In genomic region chr2:112794131-112794733, GRCh38 we compare ENCODE assay signal across 8 cellular contexts. TPM values are rescaled to one million over a fixed set of nuclear protein-coding genes. Genes with fewer than 3 reads are reported as not detected.
DNase-seq lines count a peak whose midpoint lies in the region; ATAC-seq, FAIRE-seq and TF ChIP-seq lines count a peak whose summit lies in the region.

No MANE protein-coding gene starts in this region.

- peak; percentile 41 for DNase-seq in stimulated activated CD4-positive, alpha-beta T cell treated with anti-CD3 and anti-CD28 coated beads, Interleukin-15, amount 100 ng/mL, for 24 hours
- no peak for DNase-seq in stimulated activated CD4-positive, alpha-beta T cell treated with anti-CD3 and anti-CD28 coated beads, Interleukin-12 subunit alpha, Interleukin-12 subunit beta, amount 100 ng/mL, for 4 hours
- DNase-seq in HL-60 (ENCODE audit: low read depth in 1 of 2, low spot score in 1 of 2), result peak; percentile 96 to 98
- DNase-seq in activated CD8-positive, alpha-beta T cell treated with anti-CD3 and anti-CD28 coated beads for 36 hours, result peak; percentile 60
- DNase-seq in keratinocyte (ENCODE audit: low read depth, low spot score), result peak; percentile 98
- DNase-seq in NCI-H82 (lab: John Stamatoyannopoulos, UW), result no peak
- no peak for DNase-seq in activated gamma-delta T cell treated with Interleukin-2 at 50 U/mL for 16 hours
- DNase-seq in kidney glomerular epithelial cell (lab: John Stamatoyannopoulos, UW), result no peak

- intact Hi-C loops in activated CD8-positive, alpha-beta T cell treated with anti-CD3 and anti-CD28 coated beads for 36 hours (cut with micrococcal nuclease), result no loop called here

- no peak overlapping the region for H2AFZ ChIP-seq in keratinocyte (ENCODE audit: control insufficient read depth, low read length)

- H3K36me3 ChIP-seq in keratinocyte (ENCODE audit: control insufficient read depth in 2 of 2, extremely low read depth in 1 of 2, insufficient read depth in 2 of 2, low read length in 2 of 2), result no peaks in the 10 kb centered on the region

- peak; percentile 92 for FAIRE-seq in keratinocyte (lab: Jason Lieb, UNC)

- peak overlapping the region; percentile 16 for H3K27ac Mint-ChIP-seq in activated CD8-positive, alpha-beta T cell treated with anti-CD3 and anti-CD28 coated beads for 36 hours

- dilution Hi-C loops in keratinocyte (cut with MboI; ENCODE audit: extremely low pct_ligation_motif_present, low sequenced_read_pairs), result no loop called here

- TF ChIP-seq CTCF in HL-60 (IDR thresholded peaks at IDR 0.05; ENCODE audit: insufficient read depth, low read length), result no peak
- no peak for TF ChIP-seq CTCF in activated CD8-positive, alpha-beta T cell treated with anti-CD3 and anti-CD28 coated beads for 36 hours (IDR thresholded peaks at IDR 0.05)
- TF ChIP-seq CTCF in keratinocyte (optimal IDR thresholded peaks at IDR 0.05 in 1 of 3, IDR thresholded peaks at IDR 0.05 in 1 of 3, conservative IDR thresholded peaks at IDR 0.05 in 1 of 3; ENCODE audit: extremely low read depth in 1 of 3, insufficient read depth in 2 of 3, low read length in 3 of 3), result no peak

- CTCF ChIA-PET in activated CD8-positive, alpha-beta T cell treated with anti-CD3 and anti-CD28 coated beads for 36 hours (lab: Charles Lee), result no interaction called here

- H3K27me3 Mint-ChIP-seq in activated CD8-positive, alpha-beta T cell treated with anti-CD3 and anti-CD28 coated beads for 36 hours, result no peaks in the 10 kb centered on the region

- H3K4me3 ChIP-seq in HL-60 (replicated peaks; ENCODE audit: insufficient read depth, low read length), result no peak overlapping the region
- no peak overlapping the region for H3K4me3 ChIP-seq in keratinocyte (ENCODE audit: control insufficient read depth in 2 of 3, extremely low read depth in 1 of 3, insufficient read depth in 2 of 3, low read depth in 1 of 3, low read length in 3 of 3)

- H3K27ac ChIP-seq in HL-60 (replicated peaks), result peak overlapping the region; percentile 61
- peak overlapping the region; percentile 97 for H3K27ac ChIP-seq in keratinocyte (ENCODE audit: control insufficient read depth, insufficient read depth, low read length)

- H3K27me3 ChIP-seq in HL-60 (ENCODE audit: insufficient read depth, poor library complexity, severe bottlenecking) (no peaks in the 10 kb centered on the region), keratinocyte (ENCODE audit: control insufficient read depth, extremely low read depth, insufficient read depth, low read length) (no peaks in the 10 kb centered on the region)

- ATAC-seq in activated CD8-positive, alpha-beta T cell treated with anti-CD3 and anti-CD28 coated beads for 36 hours, result peak; percentile 86

- no peaks in the 10 kb centered on the region for H3K36me3 Mint-ChIP-seq in activated CD8-positive, alpha-beta T cell treated with anti-CD3 and anti-CD28 coated beads for 36 hours (ENCODE audit: low read depth)

- H3K9ac ChIP-seq in keratinocyte (ENCODE audit: control insufficient read depth, extremely low read depth, insufficient read depth, low read length), result peak overlapping the region; percentile 74

- peak overlapping the region; percentile 74 for H3K4me2 ChIP-seq in keratinocyte (ENCODE audit: control insufficient read depth, extremely low read depth, insufficient read depth, low read depth, low read length)

- no peak overlapping the region for H3K4me3 Mint-ChIP-seq in activated CD8-positive, alpha-beta T cell treated with anti-CD3 and anti-CD28 coated beads for 36 hours

- H3K9me3 Mint-ChIP-seq in activated CD8-positive, alpha-beta T cell treated with anti-CD3 and anti-CD28 coated beads for 36 hours, result no peaks in the 10 kb centered on the region

- no peaks in the 10 kb centered on the region for H3K9me1 ChIP-seq in keratinocyte (ENCODE audit: control insufficient read depth, extremely low read depth, insufficient read depth, low read length)

- peaks cover 41% of the 10 kb centered on the region for H3K4me1 ChIP-seq in keratinocyte (ENCODE audit: control insufficient read depth, extremely low read depth, insufficient read depth, low read length)

- peaks cover 14% of the 10 kb centered on the region for H3K4me1 Mint-ChIP-seq in activated CD8-positive, alpha-beta T cell treated with anti-CD3 and anti-CD28 coated beads for 36 hours (ENCODE audit: low read depth)

- POLR2A ChIA-PET in activated CD8-positive, alpha-beta T cell treated with anti-CD3 and anti-CD28 coated beads for 36 hours (lab: Charles Lee), result interaction anchor here (0.6 to 1.1 kb wide), 2 partner anchors 12 to 28 kb away, joined by 3 to 4 read pairs; no protein-coding TSS in a partner anchor

- no peaks in the 10 kb centered on the region for H4K20me1 ChIP-seq in keratinocyte (ENCODE audit: control insufficient read depth, extremely low read depth, insufficient read depth, low read length)

- H3K79me2 ChIP-seq in keratinocyte (ENCODE audit: control insufficient read depth, insufficient read depth, low read length), result no peaks in the 10 kb centered on the region

- H3K9me3 ChIP-seq in keratinocyte (ENCODE audit: control insufficient read depth, low read depth, low read length), result no peaks in the 10 kb centered on the region

RNA-seq across cellular contexts. Expression of gene IL1A, which starts 9.9 kb away (rescaled TPM):
- total RNA-seq in activated CD8-positive, alpha-beta T cell treated with anti-CD3 and anti-CD28 coated beads for 36 hours, result under 1 TPM; 0.69 to 0.99 TPM
- 146 to 269 TPM (median 240 TPM) in 3 replicates for polyA plus RNA-seq in keratinocyte
- 121 TPM for polyA plus RNA-seq in keratinocyte (2011; ENCODE audit: low read depth)
- 145 and 292 TPM in 2 replicates for polyA plus RNA-seq in keratinocyte (2011; cell fraction: cytosol; rRNA removed)
- 339 and 358 TPM in 2 replicates for polyA plus RNA-seq in keratinocyte (2011; cell fraction: nucleus; rRNA removed)
- polyA plus RNA-seq in keratinocyte (2012; ENCODE audit: low replicate concordance), result 118 and 151 TPM in 2 replicates
- polyA minus RNA-seq in keratinocyte, result 35.3 to 143 TPM (median 103 TPM) in 3 replicates
- 90.0 TPM for polyA minus RNA-seq in keratinocyte (2011; cell fraction: cytosol; rRNA and poly(A)+ RNA removed)
- polyA minus RNA-seq in keratinocyte (2011; cell fraction: nucleus; rRNA and poly(A)+ RNA removed), result 106 and 198 TPM in 2 replicates

RNA-seq across cellular contexts. Expression of gene CKAP2L, which starts 29.8 kb away (rescaled TPM):
- 10 to 100 TPM; 24.5 to 30.5 TPM for total RNA-seq in activated CD8-positive, alpha-beta T cell treated with anti-CD3 and anti-CD28 coated beads for 36 hours
- 1.2 to 10.9 TPM (median 9.3 TPM) in 3 replicates for polyA plus RNA-seq in keratinocyte
- polyA plus RNA-seq in keratinocyte (2011; ENCODE audit: low read depth), result 0.50 TPM
- polyA plus RNA-seq in keratinocyte (2011; cell fraction: cytosol; rRNA removed), result 1.8 and 3.3 TPM in 2 replicates
- polyA plus RNA-seq in keratinocyte (2011; cell fraction: nucleus; rRNA removed), result 1.5 and 2.0 TPM in 2 replicates
- polyA plus RNA-seq in keratinocyte (2012; ENCODE audit: low replicate concordance), result 0.45 and 9.6 TPM in 2 replicates
- 0.89 to 7.2 TPM (median 1.6 TPM) in 3 replicates for polyA minus RNA-seq in keratinocyte
- 1.2 TPM for polyA minus RNA-seq in keratinocyte (2011; cell fraction: cytosol; rRNA and poly(A)+ RNA removed)
- 0.84 and 2.2 TPM in 2 replicates for polyA minus RNA-seq in keratinocyte (2011; cell fraction: nucleus; rRNA and poly(A)+ RNA removed)

RNA-seq across cellular contexts. Expression of gene IL1B, which starts 42.3 kb away (rescaled TPM):
- not detected for total RNA-seq in activated CD8-positive, alpha-beta T cell treated with anti-CD3 and anti-CD28 coated beads for 36 hours
- 221 to 291 TPM (median 232 TPM) in 3 replicates for polyA plus RNA-seq in keratinocyte
- polyA plus RNA-seq in keratinocyte (2011; ENCODE audit: low read depth), result 13.0 TPM
- 233 and 264 TPM in 2 replicates for polyA plus RNA-seq in keratinocyte (2011; cell fraction: cytosol; rRNA removed)
- polyA plus RNA-seq in keratinocyte (2011; cell fraction: nucleus; rRNA removed), result 352 and 413 TPM in 2 replicates
- polyA plus RNA-seq in keratinocyte (2012; ENCODE audit: low replicate concordance), result 20.2 and 162 TPM in 2 replicates
- polyA minus RNA-seq in keratinocyte, result 304 to 333 TPM (median 331 TPM) in 3 replicates
- polyA minus RNA-seq in keratinocyte (2011; cell fraction: cytosol; rRNA and poly(A)+ RNA removed), result 193 TPM
- 183 and 312 TPM in 2 replicates for polyA minus RNA-seq in keratinocyte (2011; cell fraction: nucleus; rRNA and poly(A)+ RNA removed)

Comparison
In these comparisons a context has a peak if more than half of its experiments do, and no peak if none do; other contexts are left out.
1. DNase-seq: peak in stimulated activated CD4-positive, alpha-beta T cell treated with anti-CD3 and anti-CD28 coated beads, Interleukin-15, amount 100 ng/mL, for 24 hours (single experiment), HL-60 (2 of 2), activated CD8-positive, alpha-beta T cell treated with anti-CD3 and anti-CD28 coated beads for 36 hours (single experiment) and keratinocyte (single experiment); none in stimulated activated CD4-positive, alpha-beta T cell treated with anti-CD3 and anti-CD28 coated beads, Interleukin-12 subunit alpha, Interleukin-12 subunit beta, amount 100 ng/mL, for 4 hours (single experiment), NCI-H82 (single experiment), activated gamma-delta T cell treated with Interleukin-2 at 50 U/mL for 16 hours (single experiment) and kidney glomerular epithelial cell (single experiment).